Comparison of ENCODE assay signal across 16 cellular contexts in genomic region chr2:223786943-223787342, GRCh38. TPM values are rescaled to one million over a fixed set of nuclear protein-coding genes. Genes with fewer than 3 reads are reported as not detected.
DNase-seq lines count a peak whose midpoint lies in the region; ATAC-seq and TF ChIP-seq lines count a peak whose summit lies in the region.
"Had no signal": no experiment of that assay in that cellular context is flagged by ENCODE, and none has a peak within 500 bp of the region (broad histone marks: within the 10 kb centered on the region; RNA-seq: fewer than 3 reads in every experiment).

No MANE protein-coding gene starts in this region.

- no TSS peak for BruUV-seq in Calu3 (replicated peaks; lab: Mats Ljungman, UMichigan)

- TF ChIP-seq CTCF in Calu3 (IDR thresholded peaks at IDR 0.05; ENCODE audit: unreplicated experiment) (no peak), Loucy (conservative IDR thresholded peaks at IDR 0.05; ENCODE audit: low read length) (no peak)

- H3K36me3 ChIP-seq in Loucy (ENCODE audit: insufficient read depth, low read length) = no peaks in the 10 kb centered on the region

- peaks cover 33% of the 10 kb centered on the region for H3K36me3 Mint-ChIP-seq in Calu3 (ENCODE audit: insufficient read depth, unreplicated experiment)

- no peaks in the 10 kb centered on the region for H3F3A ChIP-seq in Loucy (ENCODE audit: low read depth)

- no peak overlapping the region for H3K4me3 Mint-ChIP-seq in Calu3 (ENCODE audit: low read depth, unreplicated experiment)
- H3K4me3 Mint-ChIP-seq: activated naive CD8-positive, alpha-beta T cell treated with anti-CD3 and anti-CD28 coated beads for 36 hours; HFFc6 had no signal

- no peaks in the 10 kb centered on the region for H3K27me3 ChIP-seq in Loucy (ENCODE audit: insufficient read depth, low read length, poor library complexity, severe bottlenecking)

- no peak overlapping the region for H3K4me2 ChIP-seq in Loucy (ENCODE audit: low read depth, low read length, poor library complexity, severe bottlenecking)

- peaks cover 5% of the 10 kb centered on the region for H3K9me3 Mint-ChIP-seq in Calu3 (ENCODE audit: low read depth, unreplicated experiment)
- H3K9me3 Mint-ChIP-seq: activated naive CD8-positive, alpha-beta T cell treated with anti-CD3 and anti-CD28 coated beads for 36 hours; HFFc6 had no signal

- no peak overlapping the region for H3K4me3 ChIP-seq in Loucy (ENCODE audit: low read length, poor library complexity, severe bottlenecking)
- H3K4me3 ChIP-seq: lung had no signal

- no peaks in the 10 kb centered on the region for H3K27me3 Mint-ChIP-seq in Calu3 (ENCODE audit: unreplicated experiment)

- H3K4me1 Mint-ChIP-seq in Calu3 (ENCODE audit: low read depth, unreplicated experiment) = peaks cover 68% of the 10 kb centered on the region

- H3K79me2 ChIP-seq in Loucy (ENCODE audit: insufficient read depth, low read length) = no peaks in the 10 kb centered on the region

- ATAC-seq in GM19372 (IDR thresholded peaks at IDR 0.05; ENCODE audit: low read depth, unreplicated experiment) (peak; percentile 59), HG02852 (IDR thresholded peaks at IDR 0.05; ENCODE audit: unreplicated experiment) (peak; percentile 71)

- H3K9me3 ChIP-seq in Loucy (ENCODE audit: insufficient read depth, low read depth, low read length) = no peaks in the 10 kb centered on the region

- CTCF ChIA-PET in Calu3 (lab: Charles Lee) = no interaction called here

- H3K27ac Mint-ChIP-seq in Calu3 (ENCODE audit: unreplicated experiment) = peak overlapping the region; percentile 37
- H3K27ac Mint-ChIP-seq: activated naive CD8-positive, alpha-beta T cell treated with anti-CD3 and anti-CD28 coated beads for 36 hours; HFFc6 had no signal

- H2AFZ ChIP-seq in Loucy (ENCODE audit: low read length) = peak overlapping the region; percentile 46

- no peaks in the 10 kb centered on the region for H3K9me2 ChIP-seq in Loucy (replicated peaks; ENCODE audit: low read depth, low read length)

- H3K4me1 ChIP-seq in Loucy (ENCODE audit: insufficient read depth, low read length, poor library complexity, severe bottlenecking) = no peaks in the 10 kb centered on the region

- intact Hi-C loops in Calu3 (cut with micrococcal nuclease; ENCODE audit: unreplicated experiment) = no loop called here

- H3K9ac ChIP-seq in Loucy (ENCODE audit: low read depth, low read length, poor library complexity, severe bottlenecking) = no peak overlapping the region

- DNase-seq in Calu3 (no peak), iPS-NIHi7 (ENCODE audit: extremely low spot score) (no peak), SKM-1 treated with dmso at 0.1 percent for 144 hours (lab: John Stamatoyannopoulos, UW; ENCODE audit: unreplicated experiment) (no peak), cerebellar nuclear complex (lab: John Stamatoyannopoulos, UW) (no peak)
- DNase-seq in activated naive CD4-positive, alpha-beta T cell treated with anti-CD3 and anti-CD28 coated beads, Interleukin-2, amount 50 U/mL, for 16 hours = no peak
- DNase-seq: activated naive CD8-positive, alpha-beta T cell treated with anti-CD3 and anti-CD28 coated beads for 36 hours; central memory CD4-positive, alpha-beta T cell; DMS53; HFFc6; NCI-H1417; NCI-H82; stimulated activated CD4-positive, alpha-beta T cell treated with anti-CD3 and anti-CD28 coated beads, Interleukin-12 subunit alpha, Interleukin-12 subunit beta, amount 100 ng/mL, for 4 hours had no signal

- H4K20me1 ChIP-seq in Loucy (ENCODE audit: insufficient read depth, low read length, poor library complexity, severe bottlenecking) = no peaks in the 10 kb centered on the region

RNA-seq across cellular contexts. Expression of gene AP1S3, which starts 50.4 kb away (rescaled TPM):
- total RNA-seq in Calu3 (2022) = 108 and 119 TPM in 2 replicates
